1 cellular context compared by ENCODE assay signal in genomic region chr4:55866973-55867574, GRCh38.
TF ChIP-seq lines count a peak whose summit lies in the region.

No MANE protein-coding gene starts in this region.

TF ChIP-seq in GM23338, 12 proteins besides CTCF, POLR2A, EP300 and RAD21 (continued from another document):
- TF ChIP-seq, protein P1, sequence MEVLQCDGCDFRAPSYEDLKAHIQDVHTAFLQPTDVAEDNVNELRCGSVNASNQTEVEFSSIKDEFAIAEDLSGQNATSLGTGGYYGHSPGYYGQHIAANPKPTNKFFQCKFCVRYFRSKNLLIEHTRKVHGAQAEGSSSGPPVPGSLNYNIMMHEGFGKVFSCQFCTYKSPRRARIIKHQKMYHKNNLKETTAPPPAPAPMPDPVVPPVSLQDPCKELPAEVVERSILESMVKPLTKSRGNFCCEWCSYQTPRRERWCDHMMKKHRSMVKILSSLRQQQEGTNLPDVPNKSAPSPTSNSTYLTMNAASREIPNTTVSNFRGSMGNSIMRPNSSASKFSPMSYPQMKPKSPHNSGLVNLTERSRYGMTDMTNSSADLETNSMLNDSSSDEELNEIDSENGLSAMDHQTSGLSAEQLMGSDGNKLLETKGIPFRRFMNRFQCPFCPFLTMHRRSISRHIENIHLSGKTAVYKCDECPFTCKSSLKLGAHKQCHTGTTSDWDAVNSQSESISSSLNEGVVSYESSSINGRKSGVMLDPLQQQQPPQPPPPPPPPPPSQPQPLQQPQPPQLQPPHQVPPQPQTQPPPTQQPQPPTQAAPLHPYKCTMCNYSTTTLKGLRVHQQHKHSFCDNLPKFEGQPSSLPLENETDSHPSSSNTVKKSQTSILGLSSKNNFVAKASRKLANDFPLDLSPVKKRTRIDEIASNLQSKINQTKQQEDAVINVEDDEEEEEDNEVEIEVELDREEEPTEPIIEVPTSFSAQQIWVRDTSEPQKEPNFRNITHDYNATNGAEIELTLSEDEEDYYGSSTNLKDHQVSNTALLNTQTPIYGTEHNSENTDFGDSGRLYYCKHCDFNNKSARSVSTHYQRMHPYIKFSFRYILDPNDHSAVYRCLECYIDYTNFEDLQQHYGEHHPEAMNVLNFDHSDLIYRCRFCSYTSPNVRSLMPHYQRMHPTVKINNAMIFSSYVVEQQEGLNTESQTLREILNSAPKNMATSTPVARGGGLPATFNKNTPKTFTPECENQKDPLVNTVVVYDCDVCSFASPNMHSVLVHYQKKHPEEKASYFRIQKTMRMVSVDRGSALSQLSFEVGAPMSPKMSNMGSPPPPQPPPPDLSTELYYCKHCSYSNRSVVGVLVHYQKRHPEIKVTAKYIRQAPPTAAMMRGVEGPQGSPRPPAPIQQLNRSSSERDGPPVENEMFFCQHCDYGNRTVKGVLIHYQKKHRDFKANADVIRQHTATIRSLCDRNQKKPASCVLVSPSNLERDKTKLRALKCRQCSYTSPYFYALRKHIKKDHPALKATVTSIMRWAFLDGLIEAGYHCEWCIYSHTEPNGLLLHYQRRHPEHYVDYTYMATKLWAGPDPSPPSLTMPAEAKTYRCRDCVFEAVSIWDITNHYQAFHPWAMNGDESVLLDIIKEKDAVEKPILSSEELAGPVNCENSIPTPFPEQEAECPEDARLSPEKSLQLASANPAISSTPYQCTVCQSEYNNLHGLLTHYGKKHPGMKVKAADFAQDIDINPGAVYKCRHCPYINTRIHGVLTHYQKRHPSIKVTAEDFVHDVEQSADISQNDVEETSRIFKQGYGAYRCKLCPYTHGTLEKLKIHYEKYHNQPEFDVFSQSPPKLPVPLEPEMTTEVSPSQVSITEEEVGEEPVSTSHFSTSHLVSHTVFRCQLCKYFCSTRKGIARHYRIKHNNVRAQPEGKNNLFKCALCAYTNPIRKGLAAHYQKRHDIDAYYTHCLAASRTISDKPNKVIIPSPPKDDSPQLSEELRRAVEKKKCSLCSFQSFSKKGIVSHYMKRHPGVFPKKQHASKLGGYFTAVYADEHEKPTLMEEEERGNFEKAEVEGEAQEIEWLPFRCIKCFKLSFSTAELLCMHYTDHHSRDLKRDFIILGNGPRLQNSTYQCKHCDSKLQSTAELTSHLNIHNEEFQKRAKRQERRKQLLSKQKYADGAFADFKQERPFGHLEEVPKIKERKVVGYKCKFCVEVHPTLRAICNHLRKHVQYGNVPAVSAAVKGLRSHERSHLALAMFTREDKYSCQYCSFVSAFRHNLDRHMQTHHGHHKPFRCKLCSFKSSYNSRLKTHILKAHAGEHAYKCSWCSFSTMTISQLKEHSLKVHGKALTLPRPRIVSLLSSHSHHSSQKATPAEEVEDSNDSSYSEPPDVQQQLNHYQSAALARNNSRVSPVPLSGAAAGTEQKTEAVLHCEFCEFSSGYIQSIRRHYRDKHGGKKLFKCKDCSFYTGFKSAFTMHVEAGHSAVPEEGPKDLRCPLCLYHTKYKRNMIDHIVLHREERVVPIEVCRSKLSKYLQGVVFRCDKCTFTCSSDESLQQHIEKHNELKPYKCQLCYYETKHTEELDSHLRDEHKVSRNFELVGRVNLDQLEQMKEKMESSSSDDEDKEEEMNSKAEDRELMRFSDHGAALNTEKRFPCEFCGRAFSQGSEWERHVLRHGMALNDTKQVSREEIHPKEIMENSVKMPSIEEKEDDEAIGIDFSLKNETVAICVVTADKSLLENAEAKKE (CRISPR knock-in tag; IDR thresholded peaks at IDR 0.05) = no peak
- TF ChIP-seq ZNF331 (CRISPR knock-in tag; IDR thresholded peaks at IDR 0.05; ENCODE audit: low read depth) = no peak
- TF ChIP-seq ZNF114 (CRISPR knock-in tag; IDR thresholded peaks at IDR 0.05) = no peak
- no peak for TF ChIP-seq NANOG (IDR thresholded peaks at IDR 0.05; ENCODE audit: borderline replicate concordance)
- no peak for TF ChIP-seq EZH2 (IDR thresholded peaks at IDR 0.05; ENCODE audit: low read depth, unreplicated experiment)
- no peak for TF ChIP-seq CREB1 (CRISPR knock-in tag; IDR thresholded peaks at IDR 0.05; ENCODE audit: low read depth)
- TF ChIP-seq, protein P2, sequence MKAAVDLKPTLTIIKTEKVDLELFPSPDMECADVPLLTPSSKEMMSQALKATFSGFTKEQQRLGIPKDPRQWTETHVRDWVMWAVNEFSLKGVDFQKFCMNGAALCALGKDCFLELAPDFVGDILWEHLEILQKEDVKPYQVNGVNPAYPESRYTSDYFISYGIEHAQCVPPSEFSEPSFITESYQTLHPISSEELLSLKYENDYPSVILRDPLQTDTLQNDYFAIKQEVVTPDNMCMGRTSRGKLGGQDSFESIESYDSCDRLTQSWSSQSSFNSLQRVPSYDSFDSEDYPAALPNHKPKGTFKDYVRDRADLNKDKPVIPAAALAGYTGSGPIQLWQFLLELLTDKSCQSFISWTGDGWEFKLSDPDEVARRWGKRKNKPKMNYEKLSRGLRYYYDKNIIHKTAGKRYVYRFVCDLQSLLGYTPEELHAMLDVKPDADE (IDR thresholded peaks at IDR 0.05) = no peak
- no peak for TF ChIP-seq JUNB (IDR thresholded peaks at IDR 0.05; ENCODE audit: unreplicated experiment)
